ENCODE assay signal across 1 cellular context in genomic region chr1:235013512-235013911, GRCh38.
TF ChIP-seq lines count a peak whose summit lies in the region.

No MANE protein-coding gene starts in this region.

TF ChIP-seq in GM23338, 12 proteins besides CTCF, POLR2A, EP300 and RAD21 (continued from another document):
- TF ChIP-seq ZNF462 (CRISPR knock-in tag; IDR thresholded peaks at IDR 0.05): no peak
